In genomic region chr2:141455211-141455826, GRCh38 we compare ENCODE assay signal across 18 cellular contexts.
"Had no signal": no experiment of that assay in that cellular context is flagged by ENCODE, and none has a peak within 500 bp of the region (broad histone marks: within the 10 kb centered on the region; RNA-seq: fewer than 3 reads in every experiment).

No MANE protein-coding gene starts in this region.

- H3K27ac ChIP-seq: body of pancreas, esophagus squamous epithelium, heart right ventricle, pancreas, transverse colon had no signal

- H3K4me3 ChIP-seq: body of pancreas, esophagus squamous epithelium, heart right ventricle, pancreas, transverse colon had no signal

- H3K36me3 ChIP-seq: esophagus squamous epithelium, heart right ventricle, pancreas, transverse colon had no signal

- H3K4me1 ChIP-seq: body of pancreas, esophagus squamous epithelium, heart right ventricle, pancreas, transverse colon had no signal

- H3K27ac Mint-ChIP-seq: activated CD4-positive, alpha-beta memory T cell treated with anti-CD3 and anti-CD28 coated beads, Interleukin-2, amount 10 ng/mL, durations not matched to agents 7 days and 5 days; activated CD8-positive, alpha-beta memory T cell treated with anti-CD3 and anti-CD28 coated beads, Interleukin-2, amount 10 ng/mL, durations not matched to agents 7 days and 5 days; activated naive CD8-positive, alpha-beta T cell treated with anti-CD3 and anti-CD28 coated beads, Interleukin-2, amount 10 ng/mL, durations not matched to agents 7 days and 5 days; activated T-helper 17 cell treated with anti-CD3 and anti-CD28 coated beads, Interleukin-2, amount 50 U/mL, for 72 hours; natural killer cell had no signal

- H3K4me1 Mint-ChIP-seq: activated CD4-positive, alpha-beta memory T cell treated with anti-CD3 and anti-CD28 coated beads, Interleukin-2, amount 10 ng/mL, durations not matched to agents 7 days and 5 days; activated CD8-positive, alpha-beta memory T cell treated with anti-CD3 and anti-CD28 coated beads, Interleukin-2, amount 10 ng/mL, durations not matched to agents 7 days and 5 days; activated naive CD8-positive, alpha-beta T cell treated with anti-CD3 and anti-CD28 coated beads, Interleukin-2, amount 10 ng/mL, durations not matched to agents 7 days and 5 days; activated T-helper 17 cell treated with anti-CD3 and anti-CD28 coated beads, Interleukin-2, amount 50 U/mL, for 72 hours; natural killer cell had no signal

- H3K27me3 Mint-ChIP-seq: activated CD4-positive, alpha-beta memory T cell treated with anti-CD3 and anti-CD28 coated beads, Interleukin-2, amount 10 ng/mL, durations not matched to agents 7 days and 5 days; activated CD8-positive, alpha-beta memory T cell treated with anti-CD3 and anti-CD28 coated beads, Interleukin-2, amount 10 ng/mL, durations not matched to agents 7 days and 5 days; activated naive CD8-positive, alpha-beta T cell treated with anti-CD3 and anti-CD28 coated beads, Interleukin-2, amount 10 ng/mL, durations not matched to agents 7 days and 5 days; activated T-helper 17 cell treated with anti-CD3 and anti-CD28 coated beads, Interleukin-2, amount 50 U/mL, for 72 hours had no signal

- H3K27me3 ChIP-seq: body of pancreas, esophagus squamous epithelium, heart right ventricle, pancreas, transverse colon had no signal

- H3K4me3 Mint-ChIP-seq: activated CD4-positive, alpha-beta memory T cell treated with anti-CD3 and anti-CD28 coated beads, Interleukin-2, amount 10 ng/mL, durations not matched to agents 7 days and 5 days; activated CD8-positive, alpha-beta memory T cell treated with anti-CD3 and anti-CD28 coated beads, Interleukin-2, amount 10 ng/mL, durations not matched to agents 7 days and 5 days; activated naive CD8-positive, alpha-beta T cell treated with anti-CD3 and anti-CD28 coated beads, Interleukin-2, amount 10 ng/mL, durations not matched to agents 7 days and 5 days; activated T-helper 17 cell treated with anti-CD3 and anti-CD28 coated beads, Interleukin-2, amount 50 U/mL, for 72 hours; natural killer cell had no signal

- H3K9me3 ChIP-seq: body of pancreas, esophagus squamous epithelium, heart right ventricle, pancreas, transverse colon had no signal

- DNase-seq: activated CD4-positive, alpha-beta memory T cell treated with anti-CD3 and anti-CD28 coated beads, Interleukin-2, amount 10 ng/mL, durations not matched to agents 7 days and 5 days; activated CD4-positive, alpha-beta T cell treated with anti-CD3 and anti-CD28 coated beads for 48 hours; activated CD4-positive, CD25-positive, alpha-beta regulatory T cell; activated CD8-positive, alpha-beta memory T cell treated with anti-CD3 and anti-CD28 coated beads, Interleukin-2, amount 10 ng/mL, durations not matched to agents 7 days and 5 days; activated naive CD4-positive, alpha-beta T cell treated with Interleukin-2 at 50 U/mL for 16 hours; activated naive CD8-positive, alpha-beta T cell treated with anti-CD3 and anti-CD28 coated beads, Interleukin-2, amount 10 ng/mL, durations not matched to agents 7 days and 5 days; body of pancreas; dermis blood vessel endothelial cell; effector memory CD4-positive, alpha-beta T cell; esophagus squamous epithelium; heart right ventricle; kidney glomerular epithelial cell; natural killer cell; pancreas; stimulated activated naive CD8-positive, alpha-beta T cell treated with anti-CD3 and anti-CD28 coated beads, Interleukin-15, Interleukin-2, amounts not matched to agents 100 U/mL and 50 U/mL, for 24 hours; SW 1271; transverse colon had no signal

- H3K36me3 Mint-ChIP-seq: activated CD8-positive, alpha-beta memory T cell treated with anti-CD3 and anti-CD28 coated beads, Interleukin-2, amount 10 ng/mL, durations not matched to agents 7 days and 5 days; activated naive CD8-positive, alpha-beta T cell treated with anti-CD3 and anti-CD28 coated beads, Interleukin-2, amount 10 ng/mL, durations not matched to agents 7 days and 5 days had no signal
